In genomic region chr11:95912902-95913560, GRCh38 we compare ENCODE assay signal across 1 cellular context.
TF ChIP-seq lines count a peak whose summit lies in the region.

No MANE protein-coding gene starts in this region.

TF ChIP-seq in SK-N-SH, 30 proteins besides CTCF, POLR2A, EP300 and RAD21 (continued from another document):
- TF ChIP-seq REST (IDR thresholded peaks at IDR 0.05; ENCODE audit: low read depth, low read length) (no peak), JUND (IDR thresholded peaks at IDR 0.05) (peak; percentile 35; the same call in 1 of the 2 replicates), USF2 (IDR thresholded peaks at IDR 0.05; ENCODE audit: borderline replicate concordance, low read depth, low read length) (no peak), MXI1 (IDR thresholded peaks at IDR 0.05; ENCODE audit: low read depth, low read length) (no peak), FOXM1 (IDR thresholded peaks at IDR 0.05; ENCODE audit: low read depth) (no peak), EZH2phosphoT487 (IDR thresholded peaks at IDR 0.05; ENCODE audit: borderline replicate concordance, low read depth) (no peak), PBX3 (IDR thresholded peaks at IDR 0.05) (no peak), GABPA (IDR thresholded peaks at IDR 0.05; ENCODE audit: low read depth) (no peak), TAF1 (IDR thresholded peaks at IDR 0.05; ENCODE audit: borderline replicate concordance, low read depth, low read length) (no peak), FOSL2 (IDR thresholded peaks at IDR 0.05; ENCODE audit: borderline replicate concordance, low read depth) (peak; percentile 14; the same call in 1 of the 2 replicates), TCF12 (IDR thresholded peaks at IDR 0.05) (0 out of 2 replicates have a peak, but pooled peaks have one; percentile 17), FOXJ3 (CRISPR knock-in tag; IDR thresholded peaks at IDR 0.05) (no peak), NRF1 (IDR thresholded peaks at IDR 0.05; ENCODE audit: low read depth, low read length) (no peak), SIN3A (IDR thresholded peaks at IDR 0.05; ENCODE audit: borderline replicate concordance, low read depth, low read length) (no peak), POLR2AphosphoS5 (IDR thresholded peaks at IDR 0.05; ENCODE audit: low read depth, low read length) (no peak), RCOR1 (IDR thresholded peaks at IDR 0.05; ENCODE audit: low read length) (no peak)
